Comparison of ENCODE assay signal across 1 cellular context in genomic region chr7:66157060-66157459, GRCh38.
A peak's percentile ranks its signal among the peaks of the same experiment; 100 is the strongest.
TF ChIP-seq lines count a peak whose summit lies in the region.

No MANE protein-coding gene starts in this region.

TF ChIP-seq in K562, 482 proteins besides CTCF, POLR2A, EP300 and RAD21 (continued from another document and continues in another):
- TF ChIP-seq REST (CRISPR knock-in tag; IDR thresholded peaks at IDR 0.05; ENCODE audit: low read depth) (no peak), SRSF9 (IDR thresholded peaks at IDR 0.05; ENCODE audit: borderline replicate concordance, low read depth, low read length) (no peak), NFYB (IDR thresholded peaks at IDR 0.05; ENCODE audit: extremely low read depth, insufficient read length) (no peak), FOXJ3 (CRISPR knock-in tag; IDR thresholded peaks at IDR 0.05) (no peak), ZNF717 (CRISPR knock-in tag; IDR thresholded peaks at IDR 0.05) (no peak), ZNF197 (CRISPR knock-in tag; IDR thresholded peaks at IDR 0.05; ENCODE audit: low read depth) (no peak), ILF3 (IDR thresholded peaks at IDR 0.05; ENCODE audit: borderline replicate concordance) (no peak), EHMT2 (IDR thresholded peaks at IDR 0.05) (0 out of 2 replicates have a peak, but pooled peaks have one; percentile 11), NRF1 (conservative IDR thresholded peaks at IDR 0.05 in 1 of 2, IDR thresholded peaks at IDR 0.05 in 1 of 2) (no peak), TFAM (CRISPR knock-in tag; conservative IDR thresholded peaks at IDR 0.05) (no peak), ZFP30 (CRISPR knock-in tag; IDR thresholded peaks at IDR 0.05; ENCODE audit: borderline replicate concordance) (no peak), GATA2 (CRISPR knock-in tag; IDR thresholded peaks at IDR 0.05) (0 out of 2 replicates have a peak, but pooled peaks have one; percentile 11), LEF1 (IDR thresholded peaks at IDR 0.05) (no peak), GABPB1 (CRISPR knock-in tag; IDR thresholded peaks at IDR 0.05) (no peak), CREM (IDR thresholded peaks at IDR 0.05; ENCODE audit: low read depth) (no peak), ZNF766 (CRISPR knock-in tag; conservative IDR thresholded peaks at IDR 0.05) (0 out of 2 replicates have a peak, but pooled peaks have one; percentile 31), NFXL1 (CRISPR knock-in tag; IDR thresholded peaks at IDR 0.05) (no peak), ATF1 (CRISPR knock-in tag; IDR thresholded peaks at IDR 0.05) (no peak), ATF1 (tag; IDR thresholded peaks at IDR 0.05) (no peak), ASH1L (IDR thresholded peaks at IDR 0.05; ENCODE audit: borderline replicate concordance, low read depth, partially characterized antibody) (no peak), CREB1 (IDR thresholded peaks at IDR 0.05) (no peak; the same call in 1 of the 2 replicates), CREB1 (CRISPR knock-in tag; IDR thresholded peaks at IDR 0.05) (no peak), KLF1 (tag; IDR thresholded peaks at IDR 0.05) (no peak), DMBX1 (CRISPR knock-in tag; IDR thresholded peaks at IDR 0.05; ENCODE audit: borderline replicate concordance) (no peak), TAF15 (IDR thresholded peaks at IDR 0.05; ENCODE audit: low read depth, low read length) (no peak), CBFA2T3 (IDR thresholded peaks at IDR 0.05) (peak; percentile 26), BCLAF1 (IDR thresholded peaks at IDR 0.05; ENCODE audit: borderline replicate concordance in 1 of 2, control insufficient read depth in 1 of 2, low read depth in 2 of 2, low read length in 1 of 2) (no peak), FOXM1 (IDR thresholded peaks at IDR 0.05; ENCODE audit: low read depth) (no peak), FOXM1 (CRISPR knock-in tag; IDR thresholded peaks at IDR 0.05; ENCODE audit: low read depth) (no peak), COPS2 (conservative IDR thresholded peaks at IDR 0.05) (no peak), SRSF3 (IDR thresholded peaks at IDR 0.05; ENCODE audit: insufficient read depth, low read length) (no peak), KLF13 (tag; IDR thresholded peaks at IDR 0.05; ENCODE audit: borderline replicate concordance, low read depth) (no peak), ELF1 (tag; IDR thresholded peaks at IDR 0.05) (no peak)
- TF ChIP-seq, protein P1, sequence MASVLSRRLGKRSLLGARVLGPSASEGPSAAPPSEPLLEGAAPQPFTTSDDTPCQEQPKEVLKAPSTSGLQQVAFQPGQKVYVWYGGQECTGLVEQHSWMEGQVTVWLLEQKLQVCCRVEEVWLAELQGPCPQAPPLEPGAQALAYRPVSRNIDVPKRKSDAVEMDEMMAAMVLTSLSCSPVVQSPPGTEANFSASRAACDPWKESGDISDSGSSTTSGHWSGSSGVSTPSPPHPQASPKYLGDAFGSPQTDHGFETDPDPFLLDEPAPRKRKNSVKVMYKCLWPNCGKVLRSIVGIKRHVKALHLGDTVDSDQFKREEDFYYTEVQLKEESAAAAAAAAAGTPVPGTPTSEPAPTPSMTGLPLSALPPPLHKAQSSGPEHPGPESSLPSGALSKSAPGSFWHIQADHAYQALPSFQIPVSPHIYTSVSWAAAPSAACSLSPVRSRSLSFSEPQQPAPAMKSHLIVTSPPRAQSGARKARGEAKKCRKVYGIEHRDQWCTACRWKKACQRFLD (CRISPR knock-in tag; IDR thresholded peaks at IDR 0.05): no peak
- TF ChIP-seq, protein P2, sequence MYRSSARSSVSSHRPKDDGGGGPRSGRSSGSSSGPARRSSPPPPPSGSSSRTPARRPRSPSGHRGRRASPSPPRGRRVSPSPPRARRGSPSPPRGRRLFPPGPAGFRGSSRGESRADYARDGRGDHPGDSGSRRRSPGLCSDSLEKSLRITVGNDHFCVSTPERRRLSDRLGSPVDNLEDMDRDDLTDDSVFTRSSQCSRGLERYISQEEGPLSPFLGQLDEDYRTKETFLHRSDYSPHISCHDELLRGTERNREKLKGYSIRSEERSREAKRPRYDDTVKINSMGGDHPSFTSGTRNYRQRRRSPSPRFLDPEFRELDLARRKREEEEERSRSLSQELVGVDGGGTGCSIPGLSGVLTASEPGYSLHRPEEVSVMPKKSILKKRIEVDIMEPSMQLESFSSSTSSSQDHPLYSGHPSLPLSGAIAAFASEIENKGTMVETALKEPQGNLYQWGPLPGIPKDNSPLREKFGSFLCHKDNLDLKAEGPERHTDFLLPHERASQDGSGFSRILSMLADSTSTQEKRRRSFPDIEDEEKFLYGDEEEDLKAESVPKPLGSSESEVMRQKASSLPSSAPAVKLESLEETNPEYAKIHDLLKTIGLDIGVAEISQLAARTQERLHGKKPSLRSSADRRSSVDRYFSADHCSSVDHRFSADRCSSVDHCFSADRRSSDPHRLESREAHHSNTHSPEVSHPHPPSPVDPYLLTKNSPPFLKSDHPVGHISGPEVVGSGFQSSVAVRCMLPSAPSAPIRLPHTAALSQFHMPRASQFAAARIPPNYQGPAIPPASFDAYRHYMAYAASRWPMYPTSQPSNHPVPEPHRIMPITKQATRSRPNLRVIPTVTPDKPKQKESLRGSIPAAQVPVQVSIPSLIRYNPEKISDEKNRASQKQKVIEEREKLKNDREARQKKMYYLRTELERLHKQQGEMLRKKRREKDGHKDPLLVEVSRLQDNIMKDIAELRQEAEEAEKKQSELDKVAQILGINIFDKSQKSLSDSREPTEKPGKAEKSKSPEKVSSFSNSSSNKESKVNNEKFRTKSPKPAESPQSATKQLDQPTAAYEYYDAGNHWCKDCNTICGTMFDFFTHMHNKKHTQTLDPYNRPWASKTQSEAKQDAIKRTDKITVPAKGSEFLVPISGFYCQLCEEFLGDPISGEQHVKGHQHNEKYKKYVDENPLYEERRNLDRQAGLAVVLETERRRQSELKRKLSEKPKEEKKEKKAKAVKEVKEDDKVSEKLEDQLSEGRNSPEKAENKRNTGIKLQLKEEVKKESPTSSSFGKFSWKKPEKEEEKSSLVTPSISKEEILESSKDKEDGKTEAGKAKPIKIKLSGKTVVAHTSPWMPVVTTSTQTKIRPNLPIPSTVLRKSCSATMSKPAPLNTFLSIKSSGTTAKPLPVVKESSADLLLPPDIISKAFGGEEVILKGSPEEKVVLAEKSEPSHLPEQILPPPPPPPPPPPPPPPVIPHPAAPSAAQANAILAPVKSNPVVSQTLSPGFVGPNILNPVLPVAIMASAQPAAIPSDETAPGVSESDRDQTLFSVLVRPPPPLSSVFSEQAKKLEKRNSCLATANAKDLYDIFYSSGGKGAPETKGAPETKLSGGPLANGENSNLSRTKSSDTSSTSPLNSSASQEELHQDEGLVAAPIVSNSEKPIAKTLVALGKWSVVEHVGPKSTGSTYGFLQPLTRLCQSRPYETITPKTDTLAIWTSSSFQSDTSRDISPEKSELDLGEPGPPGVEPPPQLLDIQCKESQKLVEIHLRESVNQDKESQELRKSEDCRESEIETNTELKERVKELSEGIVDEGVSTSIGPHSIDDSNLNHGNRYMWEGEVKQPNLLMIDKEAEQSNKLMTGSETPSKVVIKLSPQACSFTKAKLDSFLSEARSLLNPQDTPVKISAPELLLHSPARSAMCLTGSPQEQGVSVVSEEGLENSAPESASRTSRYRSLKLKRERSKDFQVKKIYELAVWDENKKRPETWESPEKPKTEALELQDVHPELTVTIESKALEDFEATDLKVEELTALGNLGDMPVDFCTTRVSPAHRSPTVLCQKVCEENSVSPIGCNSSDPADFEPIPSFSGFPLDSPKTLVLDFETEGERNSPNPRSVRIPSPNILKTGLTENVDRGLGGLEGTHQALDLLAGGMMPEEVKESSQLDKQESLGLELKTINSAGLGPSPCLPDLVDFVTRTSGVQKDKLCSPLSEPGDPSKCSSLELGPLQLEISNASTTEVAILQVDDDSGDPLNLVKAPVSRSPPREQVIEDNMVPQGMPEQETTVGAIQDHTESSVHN (IDR thresholded peaks at IDR 0.05; ENCODE audit: borderline replicate concordance in 1 of 2, low read depth in 1 of 2): peak in 1 of 2 experiments; percentile 18; a peak in 1 of 4 replicates
- TF ChIP-seq, protein P3, sequence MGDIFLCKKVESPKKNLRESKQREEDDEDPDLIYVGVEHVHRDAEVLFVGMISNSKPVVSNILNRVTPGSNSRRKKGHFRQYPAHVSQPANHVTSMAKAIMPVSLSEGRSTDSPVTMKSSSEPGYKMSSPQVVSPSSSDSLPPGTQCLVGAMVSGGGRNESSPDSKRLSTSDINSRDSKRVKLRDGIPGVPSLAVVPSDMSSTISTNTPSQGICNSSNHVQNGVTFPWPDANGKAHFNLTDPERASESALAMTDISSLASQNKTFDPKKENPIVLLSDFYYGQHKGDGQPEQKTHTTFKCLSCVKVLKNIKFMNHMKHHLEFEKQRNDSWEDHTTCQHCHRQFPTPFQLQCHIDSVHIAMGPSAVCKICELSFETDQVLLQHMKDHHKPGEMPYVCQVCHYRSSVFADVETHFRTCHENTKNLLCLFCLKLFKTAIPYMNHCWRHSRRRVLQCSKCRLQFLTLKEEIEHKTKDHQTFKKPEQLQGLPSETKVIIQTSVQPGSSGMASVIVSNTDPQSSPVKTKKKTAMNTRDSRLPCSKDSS (IDR thresholded peaks at IDR 0.05; ENCODE audit: low read depth, partially characterized antibody): no peak
- TF ChIP-seq, protein P4, sequence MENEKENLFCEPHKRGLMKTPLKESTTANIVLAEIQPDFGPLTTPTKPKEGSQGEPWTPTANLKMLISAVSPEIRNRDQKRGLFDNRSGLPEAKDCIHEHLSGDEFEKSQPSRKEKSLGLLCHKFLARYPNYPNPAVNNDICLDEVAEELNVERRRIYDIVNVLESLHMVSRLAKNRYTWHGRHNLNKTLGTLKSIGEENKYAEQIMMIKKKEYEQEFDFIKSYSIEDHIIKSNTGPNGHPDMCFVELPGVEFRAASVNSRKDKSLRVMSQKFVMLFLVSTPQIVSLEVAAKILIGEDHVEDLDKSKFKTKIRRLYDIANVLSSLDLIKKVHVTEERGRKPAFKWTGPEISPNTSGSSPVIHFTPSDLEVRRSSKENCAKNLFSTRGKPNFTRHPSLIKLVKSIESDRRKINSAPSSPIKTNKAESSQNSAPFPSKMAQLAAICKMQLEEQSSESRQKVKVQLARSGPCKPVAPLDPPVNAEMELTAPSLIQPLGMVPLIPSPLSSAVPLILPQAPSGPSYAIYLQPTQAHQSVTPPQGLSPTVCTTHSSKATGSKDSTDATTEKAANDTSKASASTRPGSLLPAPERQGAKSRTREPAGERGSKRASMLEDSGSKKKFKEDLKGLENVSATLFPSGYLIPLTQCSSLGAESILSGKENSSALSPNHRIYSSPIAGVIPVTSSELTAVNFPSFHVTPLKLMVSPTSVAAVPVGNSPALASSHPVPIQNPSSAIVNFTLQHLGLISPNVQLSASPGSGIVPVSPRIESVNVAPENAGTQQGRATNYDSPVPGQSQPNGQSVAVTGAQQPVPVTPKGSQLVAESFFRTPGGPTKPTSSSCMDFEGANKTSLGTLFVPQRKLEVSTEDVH (IDR thresholded peaks at IDR 0.05; ENCODE audit: low read depth, partially characterized antibody): peak; percentile 21
- TF ChIP-seq, protein P5, sequence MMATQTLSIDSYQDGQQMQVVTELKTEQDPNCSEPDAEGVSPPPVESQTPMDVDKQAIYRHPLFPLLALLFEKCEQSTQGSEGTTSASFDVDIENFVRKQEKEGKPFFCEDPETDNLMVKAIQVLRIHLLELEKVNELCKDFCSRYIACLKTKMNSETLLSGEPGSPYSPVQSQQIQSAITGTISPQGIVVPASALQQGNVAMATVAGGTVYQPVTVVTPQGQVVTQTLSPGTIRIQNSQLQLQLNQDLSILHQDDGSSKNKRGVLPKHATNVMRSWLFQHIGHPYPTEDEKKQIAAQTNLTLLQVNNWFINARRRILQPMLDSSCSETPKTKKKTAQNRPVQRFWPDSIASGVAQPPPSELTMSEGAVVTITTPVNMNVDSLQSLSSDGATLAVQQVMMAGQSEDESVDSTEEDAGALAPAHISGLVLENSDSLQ (IDR thresholded peaks at IDR 0.05): peak; percentile 89
